8 cellular contexts compared by ENCODE assay signal in the genomic region with DNA sequence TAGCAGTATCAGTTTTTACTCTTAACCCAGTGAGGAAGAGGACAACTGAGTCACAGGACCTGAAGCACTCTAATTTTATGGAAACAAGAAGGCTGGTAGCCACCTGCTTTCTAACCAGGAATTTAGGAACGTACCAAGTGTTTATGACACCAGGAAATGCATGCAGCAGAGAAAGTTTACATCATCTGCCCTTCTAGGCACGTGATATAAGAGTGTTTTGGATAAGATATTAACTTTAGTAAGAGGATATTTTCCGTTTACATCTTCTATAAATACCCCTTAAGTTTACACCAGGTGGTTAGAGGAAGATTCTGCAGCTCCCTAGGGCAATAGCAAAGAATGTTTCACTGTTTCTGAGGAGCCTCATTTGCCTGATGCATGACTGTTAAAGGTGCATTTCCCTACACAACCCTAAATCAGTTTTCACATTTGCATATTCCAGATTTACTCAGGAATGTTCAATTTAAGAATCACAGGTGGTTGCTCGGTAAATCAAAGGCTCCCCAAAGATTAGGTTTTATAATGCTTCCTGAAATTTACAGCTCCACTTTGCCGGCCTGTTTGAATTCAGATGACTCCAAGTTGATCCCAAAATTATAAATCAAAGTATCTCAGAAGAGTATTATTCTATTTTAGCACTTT. TPM values are rescaled to one million over a fixed set of nuclear protein-coding genes. Genes with fewer than 3 reads are reported as not detected.
DNase-seq lines count a peak whose midpoint lies in the region; ATAC-seq and TF ChIP-seq lines count a peak whose summit lies in the region.

No MANE protein-coding gene starts in this region.

- TF ChIP-seq CTCF in SK-N-SH (IDR thresholded peaks at IDR 0.05) (no peak), osteoblast (IDR thresholded peaks at IDR 0.05; ENCODE audit: extremely low read depth, low read depth, low read length) (no peak), RWPE1 (conservative IDR thresholded peaks at IDR 0.05; ENCODE audit: low read depth) (no peak)

- POLR2A ChIA-PET in SK-N-SH (lab: Yijun Ruan, JAX) = no interaction called here
- POLR2A ChIA-PET in RWPE1 (lab: Yijun Ruan, JAX; ENCODE audit: low non-redundant PET) = interaction anchor here (0.6 kb wide), 1 partner anchor 12 kb away, joined by 7 read pairs; no protein-coding TSS in a partner anchor

- H3K4me1 ChIP-seq in SK-N-SH (ENCODE audit: control insufficient read depth in 1 of 2, insufficient read depth in 2 of 2, low read depth in 1 of 2, low read length in 1 of 2) (peaks cover 15 to 27% of the 10 kb centered on the region in 2 experiments), osteoblast (ENCODE audit: insufficient read depth, low read length) (peaks cover 31% of the 10 kb centered on the region)
- peaks cover 17% of the 10 kb centered on the region for H3K4me1 ChIP-seq in effector memory CD4-positive, alpha-beta T cell (ENCODE audit: control insufficient read depth, insufficient read depth, low read length, poor library complexity, severe bottlenecking)

- no peaks in the 10 kb centered on the region for H3K9me3 ChIP-seq in SK-N-SH
- H3K9me3 ChIP-seq in MG63 = peaks cover 4% of the 10 kb centered on the region; the same call in 1 of the 2 replicates
- H3K9me3 ChIP-seq in osteoblast (ENCODE audit: low read depth, low read length) = no peaks in the 10 kb centered on the region
- H3K9me3 ChIP-seq in effector memory CD4-positive, alpha-beta T cell (ENCODE audit: control insufficient read depth, low read length) = no peaks in the 10 kb centered on the region

- H3K27ac Mint-ChIP-seq in effector memory CD8-positive, alpha-beta T cell = peak overlapping the region in 1 of 2 donors; percentile 100

- TF ChIP-seq EP300 in SK-N-SH (IDR thresholded peaks at IDR 0.05; ENCODE audit: borderline replicate concordance in 1 of 2, low read depth in 1 of 2, low read length in 1 of 2) = no peak

- H3K9me3 Mint-ChIP-seq in effector memory CD8-positive, alpha-beta T cell = peaks cover 0 to 3% of the 10 kb centered on the region in 2 donors

- H3K4me3 ChIP-seq in SK-N-SH (ENCODE audit: low read depth in 2 of 2, low read length in 1 of 2) = peak overlapping the region; percentile 84 to 97; a peak in 3 of 4 replicates
- H3K4me3 ChIP-seq in MG63 = peak overlapping the region; percentile 99
- H3K4me3 ChIP-seq in osteoblast (ENCODE audit: insufficient read depth, low read length) = no peak overlapping the region
- H3K4me3 ChIP-seq in effector memory CD4-positive, alpha-beta T cell (ENCODE audit: insufficient read depth, low read depth, low read length, poor library complexity, severe bottlenecking) = no peak overlapping the region

- H3F3A ChIP-seq in SK-N-SH (replicated peaks; ENCODE audit: insufficient read depth) = peaks cover 8% of the 10 kb centered on the region

- H4K20me1 ChIP-seq in SK-N-SH (ENCODE audit: insufficient read depth) (no peaks in the 10 kb centered on the region), osteoblast (ENCODE audit: insufficient read depth, low read length) (peaks cover 35% of the 10 kb centered on the region)

- CTCF ChIA-PET in SK-N-SH (lab: Yijun Ruan, JAX) (interaction anchor here (0.9 to 4.1 kb wide), 8 partner anchors 8 to 143 kb away, joined by 3 to 18 read pairs (median 4); a partner anchor contains a TSS), RWPE1 (lab: Yijun Ruan, JAX) (interaction anchor here (0.7 kb wide), 1 partner anchor 210 kb away, joined by 5 read pairs; no protein-coding TSS in a partner anchor)

- 68% methylated on average over 5 of the region's 5 CpGs for WGBS in SK-N-SH (ENCODE audit: low lambda C conversion rate)

- peaks cover 21 to 29% of the 10 kb centered on the region in 2 donors for H3K4me1 Mint-ChIP-seq in effector memory CD8-positive, alpha-beta T cell (ENCODE audit: low read depth in 2 of 2)

- H3K36me3 ChIP-seq in SK-N-SH (replicated peaks in 1 of 2; ENCODE audit: control insufficient read depth in 1 of 2, insufficient read depth in 2 of 2, low read length in 1 of 2) (no peaks in the 10 kb centered on the region), MG63 (peaks cover 6% of the 10 kb centered on the region), osteoblast (ENCODE audit: insufficient read depth, low read length) (no peaks in the 10 kb centered on the region)
- no peaks in the 10 kb centered on the region for H3K36me3 ChIP-seq in effector memory CD4-positive, alpha-beta T cell (ENCODE audit: control insufficient read depth, insufficient read depth, low read length)

- H2AFZ ChIP-seq in SK-N-SH (ENCODE audit: low read depth) (no peak overlapping the region), osteoblast (ENCODE audit: low read length) (no peak overlapping the region)

- no peaks in the 10 kb centered on the region for H3K27me3 Mint-ChIP-seq in effector memory CD8-positive, alpha-beta T cell

- H3K4me3 Mint-ChIP-seq in effector memory CD8-positive, alpha-beta T cell = peak overlapping the region; percentile 96 to 98

- H3K27ac ChIP-seq in SK-N-SH (ENCODE audit: low read depth in 2 of 2, low read length in 1 of 2) (no peak overlapping the region), osteoblast (ENCODE audit: low read depth, low read length) (no peak overlapping the region), RWPE1 (no peak overlapping the region)
- no peak overlapping the region for H3K27ac ChIP-seq in effector memory CD4-positive, alpha-beta T cell (ENCODE audit: insufficient read depth, low read length, poor library complexity, severe bottlenecking)

- no peak for ATAC-seq in SK-N-SH treated with all-trans-retinoic acid at 6 μM for 48 hours
- ATAC-seq in effector memory CD8-positive, alpha-beta T cell (replicated peaks) = no peak

- TF ChIP-seq RAD21 in SK-N-SH (IDR thresholded peaks at IDR 0.05; ENCODE audit: low read length) = no peak

- H3K79me2 ChIP-seq in SK-N-SH (ENCODE audit: insufficient read depth) = peaks cover 68% of the 10 kb centered on the region
- H3K79me2 ChIP-seq in osteoblast (ENCODE audit: insufficient read depth, low read length) = peaks cover 68% of the 10 kb centered on the region

- H3K9ac ChIP-seq in SK-N-SH = no peak overlapping the region

- DNase-seq in SK-N-SH (no peak), MG63 (no peak), osteoblast (ENCODE audit: insufficient read length, low spot score, missing footprints) (no peak), RWPE1 (ENCODE audit: low spot score) (no peak)
- no peak for DNase-seq in effector memory CD8-positive, alpha-beta T cell
- DNase-seq in effector memory CD4-positive, alpha-beta T cell = no peak
- no peak for DNase-seq in stimulated activated CD4-positive, alpha-beta T cell treated with anti-CD3 and anti-CD28 coated beads, Interleukin-4, amount 100 ng/mL, for 24 hours

- no peaks in the 10 kb centered on the region for H3K27me3 ChIP-seq in SK-N-SH (ENCODE audit: insufficient read depth)
- H3K27me3 ChIP-seq in MG63 = no peaks in the 10 kb centered on the region
- no peaks in the 10 kb centered on the region for H3K27me3 ChIP-seq in osteoblast (ENCODE audit: insufficient read depth, low read length)
- no peaks in the 10 kb centered on the region for H3K27me3 ChIP-seq in effector memory CD4-positive, alpha-beta T cell (replicated peaks; ENCODE audit: control insufficient read depth, insufficient read depth, low read length, poor library complexity, severe bottlenecking)

- peaks cover 10% of the 10 kb centered on the region for H3K36me3 Mint-ChIP-seq in effector memory CD8-positive, alpha-beta T cell (ENCODE audit: insufficient read depth)

- H3K4me2 ChIP-seq in SK-N-SH (peak overlapping the region; percentile 85), osteoblast (ENCODE audit: insufficient read depth, low read length) (peak overlapping the region; percentile 93)

- H3K9me2 ChIP-seq in SK-N-SH = no peaks in the 10 kb centered on the region

TF ChIP-seq in SK-N-SH, 30 proteins besides CTCF, POLR2A, EP300 and RAD21:
- TF ChIP-seq, protein P1, sequence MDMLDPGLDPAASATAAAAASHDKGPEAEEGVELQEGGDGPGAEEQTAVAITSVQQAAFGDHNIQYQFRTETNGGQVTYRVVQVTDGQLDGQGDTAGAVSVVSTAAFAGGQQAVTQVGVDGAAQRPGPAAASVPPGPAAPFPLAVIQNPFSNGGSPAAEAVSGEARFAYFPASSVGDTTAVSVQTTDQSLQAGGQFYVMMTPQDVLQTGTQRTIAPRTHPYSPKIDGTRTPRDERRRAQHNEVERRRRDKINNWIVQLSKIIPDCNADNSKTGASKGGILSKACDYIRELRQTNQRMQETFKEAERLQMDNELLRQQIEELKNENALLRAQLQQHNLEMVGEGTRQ (IDR thresholded peaks at IDR 0.05; ENCODE audit: borderline replicate concordance, low read depth, low read length) = no peak
- TF ChIP-seq YY1 (IDR thresholded peaks at IDR 0.05; ENCODE audit: low read depth) (no peak), SMC3 (IDR thresholded peaks at IDR 0.05; ENCODE audit: low read depth, low read length) (no peak)

TF ChIP-seq in SK-N-SH treated with all-trans-retinoic acid at 6 μM for 48 hours, 23 proteins besides CTCF, POLR2A, EP300 and RAD21 (continues in another document):
- TF ChIP-seq BACH2 (CRISPR knock-in tag; IDR thresholded peaks at IDR 0.05; ENCODE audit: borderline replicate concordance) (no peak), ISL1 (CRISPR knock-in tag; IDR thresholded peaks at IDR 0.05) (no peak), ZNF8 (CRISPR knock-in tag; IDR thresholded peaks at IDR 0.05) (no peak), ZC3H10 (CRISPR knock-in tag; IDR thresholded peaks at IDR 0.05) (no peak), ZFP3 (CRISPR knock-in tag; IDR thresholded peaks at IDR 0.05) (no peak), ARNTL (CRISPR knock-in tag; IDR thresholded peaks at IDR 0.05; ENCODE audit: borderline replicate concordance, low read depth) (no peak), ESRRG (CRISPR knock-in tag; IDR thresholded peaks at IDR 0.05) (no peak), ZNF70 (CRISPR knock-in tag; IDR thresholded peaks at IDR 0.05) (no peak)

RNA-seq across cellular contexts. Expression of a gene that starts 1.8 kb away (rescaled TPM):
- 18.3 and 27.6 TPM in 2 replicates for polyA plus RNA-seq in SK-N-SH (2012; rRNA removed)
- polyA plus RNA-seq in SK-N-SH (2012; cell fraction: cytosol; rRNA removed) = 7.1 and 8.2 TPM in 2 replicates
- polyA plus RNA-seq in SK-N-SH (2012; cell fraction: nucleus; rRNA removed) = 65.5 and 104 TPM in 2 replicates
- total RNA-seq in MG63 (2014; rRNA removed; shearing (Covaris generic); ENCODE audit: low replicate concordance) = 6.5 and 15.3 TPM in 2 replicates
- total RNA-seq in osteoblast = 68.4 and 81.3 TPM in 2 replicates

RNA-seq across cellular contexts. Expression of a gene that starts 35.8 kb away (rescaled TPM):
- 0.03 TPM in 1 of 2 replicates, not detected in the other for polyA plus RNA-seq in SK-N-SH (2012; rRNA removed)
- polyA plus RNA-seq in SK-N-SH (2012; cell fraction: cytosol; rRNA removed) = 0.01 and 0.03 TPM in 2 replicates
- polyA plus RNA-seq in SK-N-SH (2012; cell fraction: nucleus; rRNA removed) = not detected in 2 replicates
- not detected in 2 replicates for total RNA-seq in MG63 (2014; rRNA removed; shearing (Covaris generic); ENCODE audit: low replicate concordance)
- under 0.01 TPM in 1 of 2 replicates, not detected in the other for total RNA-seq in osteoblast

Comparison
In these comparisons a context has a peak if more than half of its experiments do, and no peak if none do; other contexts are left out.
1. H3K4me3 ChIP-seq: peak in SK-N-SH (2 of 2) and MG63 (single experiment); none in osteoblast (single experiment) and effector memory CD4-positive, alpha-beta T cell (single experiment).